In the genomic region with DNA sequence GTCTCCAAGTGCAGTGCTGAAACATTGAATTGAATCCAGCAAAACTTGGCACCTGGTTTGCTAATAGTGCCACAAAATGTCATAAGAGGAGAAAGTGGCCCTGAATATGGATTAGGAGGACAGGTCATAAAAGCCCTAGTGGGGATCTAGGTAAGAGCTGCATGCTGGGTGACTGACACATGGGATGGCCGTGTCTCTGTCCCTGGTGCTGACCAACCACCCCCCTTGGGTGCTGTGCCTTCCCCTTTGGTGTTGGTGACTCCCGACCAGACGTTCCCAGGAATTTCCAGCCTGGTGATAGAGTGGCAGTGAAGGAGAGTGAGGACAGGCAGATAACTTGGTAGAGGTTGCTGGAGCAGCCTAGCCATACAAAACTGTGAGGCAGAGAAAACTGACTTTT, we compare ENCODE assay signal across 15 cellular contexts.
A peak's percentile ranks its signal among the peaks of the same experiment; 100 is the strongest.
DNase-seq lines count a peak whose midpoint lies in the region; ATAC-seq and TF ChIP-seq lines count a peak whose summit lies in the region.
"Had no signal": no experiment of that assay in that cellular context is flagged by ENCODE, and none has a peak within 500 bp of the region (broad histone marks: within the 10 kb centered on the region; RNA-seq: fewer than 3 reads in every experiment).

No MANE protein-coding gene starts in this region.

- H3K27ac ChIP-seq in liver (ENCODE audit: low read depth in 1 of 2, low read length in 2 of 2), result no peak overlapping the region
- H3K27ac ChIP-seq: gastroesophageal sphincter, prostate gland had no signal

- no peak for TF ChIP-seq RAD21 in liver (IDR thresholded peaks at IDR 0.05)

- H3K36me3 ChIP-seq in liver (ENCODE audit: control insufficient read depth in 4 of 4, insufficient read depth in 3 of 4, low read depth in 1 of 4, low read length in 3 of 4), result no peaks in the 10 kb centered on the region
- H3K36me3 ChIP-seq: gastroesophageal sphincter, prostate gland had no signal

- DNase-seq in activated naive CD4-positive, alpha-beta T cell treated with anti-CD3 and anti-CD28 coated beads for 36 hours, result peak; percentile 14
- DNase-seq in activated naive CD4-positive, alpha-beta T cell treated with Interleukin-2 at 50 U/mL for 16 hours, result no peak
- DNase-seq in HT1080 (ENCODE audit: low read depth) (peak; percentile 24), SW480 (ENCODE audit: low spot score) (peak; percentile 20), NCI-H1092 treated with DMSO at 0.1 percent for 48 hours (lab: John Stamatoyannopoulos, UW) (no peak), ureter (ENCODE audit: low spot score) (no peak)
- DNase-seq: activated naive CD4-positive, alpha-beta T cell; caudate nucleus; COR-L47; NCI-H1436 treated with DMSO at 0.1 percent for 48 hours; NCI-H524 had no signal

- no peak overlapping the region for H3K9ac ChIP-seq in liver (ENCODE audit: low read depth in 1 of 2, low read length in 2 of 2)

- H3K27me3 Mint-ChIP-seq in activated naive CD4-positive, alpha-beta T cell treated with anti-CD3 and anti-CD28 coated beads for 36 hours (ENCODE audit: low read depth), result no peaks in the 10 kb centered on the region
- H3K27me3 Mint-ChIP-seq in stimulated activated memory B cell treated with anti-CD40 and anti-IgM and Interleukin-4, amounts not matched to agents 10 μg/mL and 1 μg/mL and 100 μg/mL, for 72 hours, result no peaks in the 10 kb centered on the region

- no peaks in the 10 kb centered on the region for H3K4me1 ChIP-seq in liver (ENCODE audit: control insufficient read depth in 4 of 4, insufficient read depth in 4 of 4, low read length in 3 of 4)
- H3K4me1 ChIP-seq: gastroesophageal sphincter, prostate gland had no signal

- intact Hi-C loops in activated naive CD4-positive, alpha-beta T cell treated with anti-CD3 and anti-CD28 coated beads for 36 hours (cut with micrococcal nuclease), result no loop called here

- WGBS in liver, result 26% methylated on average over 3 of the region's 3 CpGs

- no peak overlapping the region for H3K27ac Mint-ChIP-seq in activated naive CD4-positive, alpha-beta T cell treated with anti-CD3 and anti-CD28 coated beads for 36 hours
- no peak overlapping the region for H3K27ac Mint-ChIP-seq in stimulated activated memory B cell treated with anti-CD40 and anti-IgM and Interleukin-4, amounts not matched to agents 10 μg/mL and 1 μg/mL and 100 μg/mL, for 72 hours

- peaks cover 2% of the 10 kb centered on the region for H3K36me3 Mint-ChIP-seq in activated naive CD4-positive, alpha-beta T cell treated with anti-CD3 and anti-CD28 coated beads for 36 hours (ENCODE audit: low read depth)
- H3K36me3 Mint-ChIP-seq in stimulated activated memory B cell treated with anti-CD40 and anti-IgM and Interleukin-4, amounts not matched to agents 10 μg/mL and 1 μg/mL and 100 μg/mL, for 72 hours, result no peaks in the 10 kb centered on the region

- no peaks in the 10 kb centered on the region for H3K9me3 Mint-ChIP-seq in activated naive CD4-positive, alpha-beta T cell treated with anti-CD3 and anti-CD28 coated beads for 36 hours
- no peaks in the 10 kb centered on the region for H3K9me3 Mint-ChIP-seq in stimulated activated memory B cell treated with anti-CD40 and anti-IgM and Interleukin-4, amounts not matched to agents 10 μg/mL and 1 μg/mL and 100 μg/mL, for 72 hours

- no peak overlapping the region for H3K4me3 ChIP-seq in liver (ENCODE audit: low read depth in 1 of 3, low read length in 3 of 3)
- H3K4me3 ChIP-seq: gastroesophageal sphincter, prostate gland had no signal

- TF ChIP-seq CTCF in liver (IDR thresholded peaks at IDR 0.05; ENCODE audit: low read depth, low read length, missing input control), result no peak

- CTCF ChIA-PET in activated naive CD4-positive, alpha-beta T cell treated with anti-CD3 and anti-CD28 coated beads for 36 hours (lab: Charles Lee), result no interaction called here

- ATAC-seq in stimulated activated memory B cell treated with anti-CD40 and anti-IgM and Interleukin-4, amounts not matched to agents 10 μg/mL and 1 μg/mL and 100 μg/mL, for 72 hours, result no peak
- ATAC-seq: gastroesophageal sphincter had no signal

- H3K27me3 ChIP-seq in liver (ENCODE audit: control insufficient read depth in 4 of 4, insufficient read depth in 4 of 4, low read length in 3 of 4), result no peaks in the 10 kb centered on the region
- H3K27me3 ChIP-seq: gastroesophageal sphincter had no signal

- H3K4me3 Mint-ChIP-seq in activated naive CD4-positive, alpha-beta T cell treated with anti-CD3 and anti-CD28 coated beads for 36 hours, result no peak overlapping the region
- no peak overlapping the region for H3K4me3 Mint-ChIP-seq in stimulated activated memory B cell treated with anti-CD40 and anti-IgM and Interleukin-4, amounts not matched to agents 10 μg/mL and 1 μg/mL and 100 μg/mL, for 72 hours

- peaks cover 2% of the 10 kb centered on the region for H3K4me1 Mint-ChIP-seq in activated naive CD4-positive, alpha-beta T cell treated with anti-CD3 and anti-CD28 coated beads for 36 hours (ENCODE audit: low read depth)
- H3K4me1 Mint-ChIP-seq in stimulated activated memory B cell treated with anti-CD40 and anti-IgM and Interleukin-4, amounts not matched to agents 10 μg/mL and 1 μg/mL and 100 μg/mL, for 72 hours, result peaks cover 9% of the 10 kb centered on the region

- no peaks in the 10 kb centered on the region for H3K9me3 ChIP-seq in liver (ENCODE audit: control insufficient read depth in 4 of 4, low read length in 3 of 4)
- H3K9me3 ChIP-seq: gastroesophageal sphincter, prostate gland had no signal

TF ChIP-seq in liver, 16 proteins besides CTCF, POLR2A, EP300 and RAD21:
- no peak for TF ChIP-seq HNF4A (conservative IDR thresholded peaks at IDR 0.05)
- TF ChIP-seq, protein P1, sequence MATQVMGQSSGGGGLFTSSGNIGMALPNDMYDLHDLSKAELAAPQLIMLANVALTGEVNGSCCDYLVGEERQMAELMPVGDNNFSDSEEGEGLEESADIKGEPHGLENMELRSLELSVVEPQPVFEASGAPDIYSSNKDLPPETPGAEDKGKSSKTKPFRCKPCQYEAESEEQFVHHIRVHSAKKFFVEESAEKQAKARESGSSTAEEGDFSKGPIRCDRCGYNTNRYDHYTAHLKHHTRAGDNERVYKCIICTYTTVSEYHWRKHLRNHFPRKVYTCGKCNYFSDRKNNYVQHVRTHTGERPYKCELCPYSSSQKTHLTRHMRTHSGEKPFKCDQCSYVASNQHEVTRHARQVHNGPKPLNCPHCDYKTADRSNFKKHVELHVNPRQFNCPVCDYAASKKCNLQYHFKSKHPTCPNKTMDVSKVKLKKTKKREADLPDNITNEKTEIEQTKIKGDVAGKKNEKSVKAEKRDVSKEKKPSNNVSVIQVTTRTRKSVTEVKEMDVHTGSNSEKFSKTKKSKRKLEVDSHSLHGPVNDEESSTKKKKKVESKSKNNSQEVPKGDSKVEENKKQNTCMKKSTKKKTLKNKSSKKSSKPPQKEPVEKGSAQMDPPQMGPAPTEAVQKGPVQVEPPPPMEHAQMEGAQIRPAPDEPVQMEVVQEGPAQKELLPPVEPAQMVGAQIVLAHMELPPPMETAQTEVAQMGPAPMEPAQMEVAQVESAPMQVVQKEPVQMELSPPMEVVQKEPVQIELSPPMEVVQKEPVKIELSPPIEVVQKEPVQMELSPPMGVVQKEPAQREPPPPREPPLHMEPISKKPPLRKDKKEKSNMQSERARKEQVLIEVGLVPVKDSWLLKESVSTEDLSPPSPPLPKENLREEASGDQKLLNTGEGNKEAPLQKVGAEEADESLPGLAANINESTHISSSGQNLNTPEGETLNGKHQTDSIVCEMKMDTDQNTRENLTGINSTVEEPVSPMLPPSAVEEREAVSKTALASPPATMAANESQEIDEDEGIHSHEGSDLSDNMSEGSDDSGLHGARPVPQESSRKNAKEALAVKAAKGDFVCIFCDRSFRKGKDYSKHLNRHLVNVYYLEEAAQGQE (IDR thresholded peaks at IDR 0.05), result peak; percentile 79
- TF ChIP-seq SP1 (IDR thresholded peaks at IDR 0.05), result no peak
- no peak for TF ChIP-seq RXRA (IDR thresholded peaks at IDR 0.05)
- no peak for TF ChIP-seq TAF1 (conservative IDR thresholded peaks at IDR 0.05)

Comparison
In these comparisons a context has a peak if more than half of its experiments do, and no peak if none do; other contexts are left out.
1. DNase-seq: peak in activated naive CD4-positive, alpha-beta T cell treated with anti-CD3 and anti-CD28 coated beads for 36 hours (single experiment), HT1080 (single experiment) and SW480 (single experiment); none in activated naive CD4-positive, alpha-beta T cell treated with Interleukin-2 at 50 U/mL for 16 hours (single experiment), NCI-H1092 treated with DMSO at 0.1 percent for 48 hours (single experiment) and ureter (single experiment).